In genomic region chr7:149285581-149285975, GRCh38 we compare ENCODE assay signal across 8 cellular contexts. TPM values are rescaled to one million over a fixed set of nuclear protein-coding genes. Genes with fewer than 3 reads are reported as not detected.
A peak's percentile ranks its signal among the peaks of the same experiment; 100 is the strongest.
DNase-seq lines count a peak whose midpoint lies in the region; ATAC-seq and TF ChIP-seq lines count a peak whose summit lies in the region.

No MANE protein-coding gene starts in this region.

- H3K27me3 ChIP-seq in CD4-positive, CD25-positive, alpha-beta regulatory T cell (ENCODE audit: control insufficient read depth, insufficient read depth, low read length) = no peaks in the 10 kb centered on the region
- H3K27me3 ChIP-seq in HUES6 (ENCODE audit: control insufficient read depth, insufficient read depth, low read length) (peaks cover 20% of the 10 kb centered on the region; the same call in 1 of the 2 replicates), breast epithelium (no peaks in the 10 kb centered on the region), thoracic aorta (replicated peaks; ENCODE audit: insufficient read depth) (no peaks in the 10 kb centered on the region)

- no peak for ATAC-seq in CD4-positive, CD25-positive, alpha-beta regulatory T cell (ENCODE audit: low read depth in 2 of 2)
- ATAC-seq in left colon = peak; percentile 20
- ATAC-seq in thoracic aorta (ENCODE audit: insufficient number of reproducible peaks, low FRiP score, low read depth) = no peak
- ATAC-seq in HG02623 (IDR thresholded peaks at IDR 0.05; ENCODE audit: unreplicated experiment) = no peak
- no peak for ATAC-seq in HG02840 (IDR thresholded peaks at IDR 0.05; ENCODE audit: low FRiP score, unreplicated experiment)

- peaks cover 15% of the 10 kb centered on the region for H3K36me3 Mint-ChIP-seq in CD4-positive, CD25-positive, alpha-beta regulatory T cell

- no peak for DNase-seq in CD4-positive, CD25-positive, alpha-beta regulatory T cell
- DNase-seq in breast epithelium (ENCODE audit: low spot score in 2 of 2) (peak in 1 of 2 donors; percentile 45), left colon (peak in 1 of 2 donors; percentile 34), thoracic aorta (ENCODE audit: low spot score) (no peak), posterior vena cava (ENCODE audit: low spot score) (no peak)

- H3K36me3 ChIP-seq in CD4-positive, CD25-positive, alpha-beta regulatory T cell (ENCODE audit: control insufficient read depth, insufficient read depth, low read length) = peaks cover 6% of the 10 kb centered on the region
- H3K36me3 ChIP-seq in HUES6 (ENCODE audit: control insufficient read depth, insufficient read depth, low read length) (peaks cover 8% of the 10 kb centered on the region), breast epithelium (peaks cover 5% of the 10 kb centered on the region), thoracic aorta (peaks cover 6% of the 10 kb centered on the region)

- H3K4me1 ChIP-seq in CD4-positive, CD25-positive, alpha-beta regulatory T cell (ENCODE audit: control insufficient read depth, insufficient read depth, low read length, poor library complexity, severe bottlenecking) = peaks cover 34% of the 10 kb centered on the region
- H3K4me1 ChIP-seq in HUES6 (ENCODE audit: control insufficient read depth, insufficient read depth, low read length) = peaks cover 14% of the 10 kb centered on the region
- H3K4me1 ChIP-seq in breast epithelium = no peaks in the 10 kb centered on the region
- peaks cover 0 to 14% of the 10 kb centered on the region in 2 donors for H3K4me1 ChIP-seq in thoracic aorta (ENCODE audit: control insufficient read depth in 1 of 2, low read depth in 2 of 2)

- TF ChIP-seq POLR2A in breast epithelium (IDR thresholded peaks at IDR 0.05) = no peak

- no peaks in the 10 kb centered on the region for H3K9me3 Mint-ChIP-seq in CD4-positive, CD25-positive, alpha-beta regulatory T cell

- H3K9ac ChIP-seq in HUES6 (ENCODE audit: low read length) = peak overlapping the region; percentile 79

- no peaks in the 10 kb centered on the region for H3K27me3 Mint-ChIP-seq in CD4-positive, CD25-positive, alpha-beta regulatory T cell

- H3K4me3 ChIP-seq in CD4-positive, CD25-positive, alpha-beta regulatory T cell (ENCODE audit: low read depth, low read length) = peak overlapping the region; percentile 73
- H3K4me3 ChIP-seq in HUES6 (ENCODE audit: low read depth, low read length) = peak overlapping the region; percentile 91
- peak overlapping the region; percentile 57 to 72 (median 71) for H3K4me3 ChIP-seq in breast epithelium
- peak overlapping the region; percentile 82 for H3K4me3 ChIP-seq in thoracic aorta

- intact Hi-C loops in breast epithelium (cut with DNase I; ENCODE audit: low total_unique reads) (no loop called here), left colon (cut with DNase I, micrococcal nuclease) (no loop called here), posterior vena cava (cut with DNase I) (no loop called here)

- peak overlapping the region; percentile 68 for H3K27ac ChIP-seq in CD4-positive, CD25-positive, alpha-beta regulatory T cell (ENCODE audit: insufficient read depth, low read length, poor library complexity, severe bottlenecking)
- H3K27ac ChIP-seq in HUES6 (ENCODE audit: low read depth, low read length) (no peak overlapping the region), breast epithelium (peak overlapping the region; percentile 28 to 50), thoracic aorta (peak overlapping the region in 1 of 2 donors; percentile 7)

- H3K4me1 Mint-ChIP-seq in CD4-positive, CD25-positive, alpha-beta regulatory T cell = peaks cover 8 to 56% (median 33%) of the 10 kb centered on the region in 4 donors

- no peak for TF ChIP-seq CTCF in breast epithelium (IDR thresholded peaks at IDR 0.05)
- no peak for TF ChIP-seq CTCF in thoracic aorta (IDR thresholded peaks at IDR 0.05)

- H3K27ac Mint-ChIP-seq in CD4-positive, CD25-positive, alpha-beta regulatory T cell = peak overlapping the region; percentile 89 to 92 (median 92)

- no peaks in the 10 kb centered on the region for H3K9me3 ChIP-seq in CD4-positive, CD25-positive, alpha-beta regulatory T cell (ENCODE audit: control insufficient read depth in 2 of 2, low read length in 2 of 2)
- no peaks in the 10 kb centered on the region for H3K9me3 ChIP-seq in HUES6 (ENCODE audit: control insufficient read depth, insufficient read depth, low read depth, low read length)
- H3K9me3 ChIP-seq in breast epithelium = no peaks in the 10 kb centered on the region
- no peaks in the 10 kb centered on the region for H3K9me3 ChIP-seq in thoracic aorta

- H3K4me3 Mint-ChIP-seq in CD4-positive, CD25-positive, alpha-beta regulatory T cell = peak overlapping the region; percentile 89 to 94 (median 90)

RNA-seq across cellular contexts. Expression of gene ZNF783, which starts 23.6 kb away (rescaled TPM):
- total RNA-seq in CD4-positive, CD25-positive, alpha-beta regulatory T cell = 30.2 TPM
- polyA plus RNA-seq in CD4-positive, CD25-positive, alpha-beta regulatory T cell = 1 to 10 TPM; 2.7 to 5.3 (median 4.7) TPM
- total RNA-seq in breast epithelium = 10 to 100 TPM; 13.6 to 23.9 (median 17.6) TPM
- 10 to 100 TPM; 10.6 to 10.8 TPM for total RNA-seq in left colon
- 10 to 100 TPM; 23.6 to 28.9 TPM for total RNA-seq in thoracic aorta
- total RNA-seq in posterior vena cava = 10 to 100 TPM; 10.8 to 16.3 TPM

RNA-seq across cellular contexts. Expression of gene ZNF212, which starts 46.1 kb away (rescaled TPM):
- 14.2 TPM for total RNA-seq in CD4-positive, CD25-positive, alpha-beta regulatory T cell
- polyA plus RNA-seq in CD4-positive, CD25-positive, alpha-beta regulatory T cell = 10 to 100 TPM in 1 of 4 donors, 1 to 10 TPM in 3; 3.3 to 12.6 (median 6.4) TPM
- 10 to 100 TPM in 1 of 3 donors, 1 to 10 TPM in 2; 4.3 to 12.4 (median 9.8) TPM for total RNA-seq in breast epithelium
- total RNA-seq in left colon = 1 to 10 TPM; 9.3 to 9.7 TPM
- total RNA-seq in thoracic aorta = 1 to 10 TPM; 6.6 to 8.3 TPM
- total RNA-seq in posterior vena cava = 1 to 10 TPM; 5.3 to 6.1 TPM
